ENCODE assay signal across 11 cellular contexts in genomic region chr7:47577351-47577919, GRCh38. TPM values are rescaled to one million over a fixed set of nuclear protein-coding genes. Genes with fewer than 3 reads are reported as not detected.
A peak's percentile ranks its signal among the peaks of the same experiment; 100 is the strongest.
DNase-seq lines count a peak whose midpoint lies in the region; ATAC-seq and TF ChIP-seq lines count a peak whose summit lies in the region.
"Had no signal": no experiment of that assay in that cellular context is flagged by ENCODE, and none has a peak within 500 bp of the region (broad histone marks: within the 10 kb centered on the region; RNA-seq: fewer than 3 reads in every experiment).

No MANE protein-coding gene starts in this region.

- intact Hi-C loops in activated CD4-positive, alpha-beta T cell treated with anti-CD3 and anti-CD28 coated beads, Interleukin-2, amount 10 ng/mL, durations not matched to agents 24 days and 14 days (cut with micrococcal nuclease), result no loop called here

- H3K4me2 ChIP-seq in Karpas-422 (ENCODE audit: low read depth, low read length, poor library complexity, severe bottlenecking), result peak overlapping the region; percentile 43

- H3K9me2 ChIP-seq in Karpas-422 (replicated peaks; ENCODE audit: insufficient read depth, low read length), result no peaks in the 10 kb centered on the region

- peaks cover 86% of the 10 kb centered on the region for H3K4me1 ChIP-seq in Karpas-422 (ENCODE audit: low read length)

- peaks cover 90% of the 10 kb centered on the region for H3K79me2 ChIP-seq in Karpas-422 (ENCODE audit: low read length)

- peak overlapping the region; percentile 83 for H3K27ac ChIP-seq in Karpas-422 (ENCODE audit: low read length)
- H3K27ac ChIP-seq in caudate nucleus (ENCODE audit: low read depth, low read length), result peak overlapping the region; percentile 59
- peak overlapping the region; percentile 25 for H3K27ac ChIP-seq in temporal lobe (ENCODE audit: low read depth, low read length)
- H3K27ac ChIP-seq: foreskin keratinocyte had no signal

- H2AFZ ChIP-seq in Karpas-422 (ENCODE audit: low read length), result no peak overlapping the region

- DNase-seq in Karpas-422, result no peak
- DNase-seq in caudate nucleus (lab: John Stamatoyannopoulos, UW), result no peak
- DNase-seq in mesothelial cell of epicardium (ENCODE audit: low spot score in 2 of 2, unreplicated experiment in 2 of 2), result no peak
- DNase-seq in activated CD4-positive, alpha-beta T cell treated with anti-CD3 and anti-CD28 coated beads, Interleukin-2, amount 10 ng/mL, durations not matched to agents 24 days and 14 days, result no peak
- no peak for DNase-seq in globus pallidus (ENCODE audit: low spot score)
- DNase-seq: activated CD4-positive, alpha-beta T cell treated with anti-CD3 and anti-CD28 coated beads for 4 hours; foreskin keratinocyte had no signal

- H3K4me3 Mint-ChIP-seq in mesothelial cell of epicardium, result peak overlapping the region; percentile 40
- no peak overlapping the region for H3K4me3 Mint-ChIP-seq in activated CD4-positive, alpha-beta T cell treated with anti-CD3 and anti-CD28 coated beads, Interleukin-2, amount 10 ng/mL, durations not matched to agents 24 days and 14 days

- H3K9me3 Mint-ChIP-seq in mesothelial cell of epicardium, result no peaks in the 10 kb centered on the region
- no peaks in the 10 kb centered on the region for H3K9me3 Mint-ChIP-seq in activated CD4-positive, alpha-beta T cell treated with anti-CD3 and anti-CD28 coated beads, Interleukin-2, amount 10 ng/mL, durations not matched to agents 24 days and 14 days

- H3K9ac ChIP-seq in Karpas-422 (ENCODE audit: low read length), result peak overlapping the region; percentile 24; the same call in 1 of the 2 replicates

- H3K4me1 Mint-ChIP-seq in mesothelial cell of epicardium, result peaks cover 89% of the 10 kb centered on the region
- peaks cover 4% of the 10 kb centered on the region for H3K4me1 Mint-ChIP-seq in activated CD4-positive, alpha-beta T cell treated with anti-CD3 and anti-CD28 coated beads, Interleukin-2, amount 10 ng/mL, durations not matched to agents 24 days and 14 days

- ATAC-seq in esophagus mucosa, result no peak
- ATAC-seq in HG02973 (IDR thresholded peaks at IDR 0.05; ENCODE audit: unreplicated experiment), result no peak
- ATAC-seq: foreskin keratinocyte had no signal

- peaks cover 27% of the 10 kb centered on the region for H3K36me3 ChIP-seq in Karpas-422 (ENCODE audit: insufficient read depth, low read length)

- peaks cover 4% of the 10 kb centered on the region for H3K36me3 Mint-ChIP-seq in mesothelial cell of epicardium
- H3K36me3 Mint-ChIP-seq in activated CD4-positive, alpha-beta T cell treated with anti-CD3 and anti-CD28 coated beads, Interleukin-2, amount 10 ng/mL, durations not matched to agents 24 days and 14 days (ENCODE audit: low read depth), result no peaks in the 10 kb centered on the region

- TF ChIP-seq CTCF in mesothelial cell of epicardium (IDR thresholded peaks at IDR 0.05; ENCODE audit: unreplicated experiment), result no peak

- H4K20me1 ChIP-seq in Karpas-422 (ENCODE audit: insufficient read depth, low read depth, low read length), result no peaks in the 10 kb centered on the region; the same call in 1 of the 2 replicates

- H3K27me3 ChIP-seq in Karpas-422 (ENCODE audit: low read length), result no peaks in the 10 kb centered on the region
- H3K27me3 ChIP-seq: foreskin keratinocyte had no signal

- H3K27me3 Mint-ChIP-seq in mesothelial cell of epicardium (ENCODE audit: low read depth), result no peaks in the 10 kb centered on the region
- peaks cover 24% of the 10 kb centered on the region for H3K27me3 Mint-ChIP-seq in activated CD4-positive, alpha-beta T cell treated with anti-CD3 and anti-CD28 coated beads, Interleukin-2, amount 10 ng/mL, durations not matched to agents 24 days and 14 days

- peak overlapping the region; percentile 97 for H3K27ac Mint-ChIP-seq in mesothelial cell of epicardium
- H3K27ac Mint-ChIP-seq in activated CD4-positive, alpha-beta T cell treated with anti-CD3 and anti-CD28 coated beads, Interleukin-2, amount 10 ng/mL, durations not matched to agents 24 days and 14 days, result no peak overlapping the region

- no peak overlapping the region for H3K4me3 ChIP-seq in Karpas-422 (ENCODE audit: low read length)
- H3K4me3 ChIP-seq: mucosa of descending colon had no signal

- no peaks in the 10 kb centered on the region for H3K9me3 ChIP-seq in Karpas-422 (ENCODE audit: low read length)
- H3K9me3 ChIP-seq: mucosa of descending colon had no signal

RNA-seq across cellular contexts. Expression of gene TNS3, which starts 4.5 kb away (rescaled TPM):
- total RNA-seq in Karpas-422 (2014; rRNA removed; shearing (Covaris generic); ENCODE audit: low replicate concordance), result 56.6 and 60.5 TPM in 2 replicates
- total RNA-seq in mesothelial cell of epicardium (427 to 461 TPM (median 452 TPM) in 3 replicates), temporal lobe (7.4 TPM), esophagus mucosa (4.6 TPM)
- 4.7 and 5.7 TPM in 2 replicates for total RNA-seq in activated CD4-positive, alpha-beta T cell treated with anti-CD3 and anti-CD28 coated beads, Interleukin-2, amount 10 ng/mL, durations not matched to agents 24 days and 14 days

Comparison
In these comparisons a context has a peak if more than half of its experiments do, and no peak if none do; other contexts are left out.
1. H3K27ac ChIP-seq: peak in every context shown above with its lines; median percentile 83 in Karpas-422; 59 in caudate nucleus; 25 in temporal lobe.